In genomic region chr7:117219485-117219884, GRCh38 we compare ENCODE assay signal across 14 cellular contexts.
DNase-seq lines count a peak whose midpoint lies in the region; ATAC-seq, FAIRE-seq and TF ChIP-seq lines count a peak whose summit lies in the region.
"Had no signal": no experiment of that assay in that cellular context is flagged by ENCODE, and none has a peak within 500 bp of the region (broad histone marks: within the 10 kb centered on the region; RNA-seq: fewer than 3 reads in every experiment).

No MANE protein-coding gene starts in this region.

- H3K4me3 Mint-ChIP-seq in activated naive CD4-positive, alpha-beta T cell treated with anti-CD3 and anti-CD28 coated beads for 36 hours = no peak overlapping the region
- no peak overlapping the region for H3K4me3 Mint-ChIP-seq in WTC11
- H3K4me3 Mint-ChIP-seq: H9 had no signal

- TF ChIP-seq CTCF in fibroblast of pulmonary artery (IDR thresholded peaks at IDR 0.05; ENCODE audit: low read length, missing control alignments) (no peak), WTC11 (IDR thresholded peaks at IDR 0.05) (no peak)

- no peak for FAIRE-seq in urothelium cell line (lab: Jason Lieb, UNC)

- no peak overlapping the region for H3K27ac Mint-ChIP-seq in activated naive CD4-positive, alpha-beta T cell treated with anti-CD3 and anti-CD28 coated beads, Interleukin-2, amount 50 U/mL, for 72 hours
- no peak overlapping the region for H3K27ac Mint-ChIP-seq in activated naive CD4-positive, alpha-beta T cell treated with anti-CD3 and anti-CD28 coated beads for 36 hours
- H3K27ac Mint-ChIP-seq in WTC11 = no peak overlapping the region; the same call in 1 of the 2 replicates

- no peaks in the 10 kb centered on the region for H3K4me1 Mint-ChIP-seq in activated naive CD4-positive, alpha-beta T cell treated with anti-CD3 and anti-CD28 coated beads for 36 hours (ENCODE audit: low read depth)
- H3K4me1 Mint-ChIP-seq in WTC11 = no peaks in the 10 kb centered on the region
- H3K4me1 Mint-ChIP-seq: H9 had no signal

- CTCF ChIA-PET in activated naive CD4-positive, alpha-beta T cell treated with anti-CD3 and anti-CD28 coated beads for 36 hours (lab: Charles Lee) = no interaction called here
- CTCF ChIA-PET in WTC11 (lab: Charles Lee) = no interaction called here

- no peaks in the 10 kb centered on the region for H3K9me3 Mint-ChIP-seq in activated naive CD4-positive, alpha-beta T cell treated with anti-CD3 and anti-CD28 coated beads, Interleukin-2, amount 50 U/mL, for 72 hours
- no peaks in the 10 kb centered on the region for H3K9me3 Mint-ChIP-seq in activated naive CD4-positive, alpha-beta T cell treated with anti-CD3 and anti-CD28 coated beads for 36 hours
- H3K9me3 Mint-ChIP-seq in WTC11 = no peaks in the 10 kb centered on the region
- H3K9me3 Mint-ChIP-seq: H9 had no signal

- intact Hi-C loops in activated naive CD4-positive, alpha-beta T cell treated with anti-CD3 and anti-CD28 coated beads for 36 hours (cut with micrococcal nuclease) = no loop called here

- POLR2A ChIA-PET in WTC11 (lab: Charles Lee) = no interaction called here

- no peak overlapping the region for H3K4me3 ChIP-seq in fibroblast of pulmonary artery (replicated peaks; ENCODE audit: low read depth, low read length)

- H3K36me3 Mint-ChIP-seq in activated naive CD4-positive, alpha-beta T cell treated with anti-CD3 and anti-CD28 coated beads, Interleukin-2, amount 50 U/mL, for 72 hours = no peaks in the 10 kb centered on the region
- H3K36me3 Mint-ChIP-seq in activated naive CD4-positive, alpha-beta T cell treated with anti-CD3 and anti-CD28 coated beads for 36 hours (ENCODE audit: low read depth) = peaks cover 8% of the 10 kb centered on the region
- H3K36me3 Mint-ChIP-seq in WTC11 = no peaks in the 10 kb centered on the region

- peak; percentile 18 to 28 for ATAC-seq in activated naive CD4-positive, alpha-beta T cell treated with anti-CD3 and anti-CD28 coated beads, Interleukin-2, amount 50 U/mL, for 72 hours
- ATAC-seq in WTC11 (no peak), HG03432 (IDR thresholded peaks at IDR 0.05; ENCODE audit: unreplicated experiment) (no peak)

- no peaks in the 10 kb centered on the region for H3K27me3 Mint-ChIP-seq in activated naive CD4-positive, alpha-beta T cell treated with anti-CD3 and anti-CD28 coated beads for 36 hours (ENCODE audit: low read depth)
- no peaks in the 10 kb centered on the region for H3K27me3 Mint-ChIP-seq in WTC11 (ENCODE audit: low read depth)

- no peak for DNase-seq in activated naive CD4-positive, alpha-beta T cell treated with anti-CD3 and anti-CD28 coated beads, Interleukin-2, amount 50 U/mL, for 72 hours (ENCODE audit: low spot score in 2 of 2)
- no peak for DNase-seq in activated naive CD4-positive, alpha-beta T cell treated with anti-CD3 and anti-CD28 coated beads for 36 hours
- DNase-seq in RKO (ENCODE audit: low spot score) (peak; percentile 9), fibroblast of pulmonary artery (ENCODE audit: low read depth) (peak; percentile 18), urothelium cell line (ENCODE audit: low spot score) (peak; percentile 3), WTC11 (ENCODE audit: low spot score) (no peak), activated T-cell treated with anti-CD3 and anti-CD28 coated beads for 4 hours (no peak)
- DNase-seq: activated naive CD4-positive, alpha-beta T cell treated with anti-CD3 and anti-CD28 coated beads, Interleukin-2, amount 50 U/mL, for 16 hours; COR-L47; foreskin melanocyte; H9; SHP77; T1000 had no signal

TF ChIP-seq in WTC11, 78 proteins besides CTCF, POLR2A, EP300 and RAD21 (continues in another document):
- TF ChIP-seq ZMAT4 (CRISPR knock-in tag; IDR thresholded peaks at IDR 0.05) (no peak), FOXJ3 (CRISPR knock-in tag; IDR thresholded peaks at IDR 0.05; ENCODE audit: borderline replicate concordance) (no peak), AR (CRISPR knock-in tag; IDR thresholded peaks at IDR 0.05) (no peak), OVOL2 (CRISPR knock-in tag; IDR thresholded peaks at IDR 0.05; ENCODE audit: borderline replicate concordance) (no peak), STAT6 (CRISPR knock-in tag; conservative IDR thresholded peaks at IDR 0.05; ENCODE audit: low read depth) (no peak), GTF2I (CRISPR knock-in tag; conservative IDR thresholded peaks at IDR 0.05) (no peak), ESRRA (CRISPR knock-in tag; IDR thresholded peaks at IDR 0.05; ENCODE audit: borderline replicate concordance) (no peak), ZNF263 (CRISPR knock-in tag; IDR thresholded peaks at IDR 0.05; ENCODE audit: low read depth) (no peak), CREM (CRISPR knock-in tag; IDR thresholded peaks at IDR 0.05) (no peak), ELF4 (CRISPR knock-in tag; IDR thresholded peaks at IDR 0.05; ENCODE audit: low read depth) (no peak), ZNF512 (CRISPR knock-in tag; IDR thresholded peaks at IDR 0.05; ENCODE audit: borderline replicate concordance) (no peak), NR1H2 (CRISPR knock-in tag; IDR thresholded peaks at IDR 0.05) (no peak)

Comparison
In these comparisons a context has a peak if more than half of its experiments do, and no peak if none do; other contexts are left out.
1. ATAC-seq: peak in activated naive CD4-positive, alpha-beta T cell treated with anti-CD3 and anti-CD28 coated beads, Interleukin-2, amount 50 U/mL, for 72 hours (2 of 2); none in WTC11 (single experiment) and HG03432 (single experiment).
2. DNase-seq: peak in RKO (single experiment), fibroblast of pulmonary artery (single experiment) and urothelium cell line (single experiment); none in activated naive CD4-positive, alpha-beta T cell treated with anti-CD3 and anti-CD28 coated beads, Interleukin-2, amount 50 U/mL, for 72 hours (0 of 2), activated naive CD4-positive, alpha-beta T cell treated with anti-CD3 and anti-CD28 coated beads for 36 hours (single experiment), WTC11 (single experiment) and activated T-cell treated with anti-CD3 and anti-CD28 coated beads for 4 hours (single experiment).